Comparison of ENCODE assay signal across 8 cellular contexts in genomic region chr11:16738949-16739262, GRCh38. TPM values are rescaled to one million over a fixed set of nuclear protein-coding genes. Genes with fewer than 3 reads are reported as not detected.
DNase-seq lines count a peak whose midpoint lies in the region; ATAC-seq and TF ChIP-seq lines count a peak whose summit lies in the region.

No MANE protein-coding gene starts in this region.

- no peaks in the 10 kb centered on the region for H3K27me3 ChIP-seq in vagina

- H3K4me1 ChIP-seq in vagina = peaks cover 47% of the 10 kb centered on the region

- intact Hi-C loops in activated CD8-positive, alpha-beta T cell treated with anti-CD3 and anti-CD28 coated beads for 36 hours (cut with micrococcal nuclease) = no loop called here
- intact Hi-C loops in lower leg skin (cut with DNase I; ENCODE audit: low total_unique reads) = no loop called here
- intact Hi-C loops in vagina (cut with DNase I) = no loop called here

- peak overlapping the region; percentile 54 for H3K4me3 ChIP-seq in lower leg skin (ENCODE audit: low read depth, poor library complexity, severe bottlenecking)
- H3K4me3 ChIP-seq in vagina = peak overlapping the region; percentile 77 to 83

- CTCF ChIA-PET in activated CD8-positive, alpha-beta T cell treated with anti-CD3 and anti-CD28 coated beads for 36 hours (lab: Charles Lee) = interaction anchor here (1.7 kb wide), 1 partner anchor 11 kb away, joined by 5 read pairs; no protein-coding TSS in a partner anchor

- peak overlapping the region; percentile 89 for H3K27ac ChIP-seq in vagina

- POLR2A ChIA-PET in activated CD8-positive, alpha-beta T cell treated with anti-CD3 and anti-CD28 coated beads for 36 hours (lab: Charles Lee) = interaction anchor here (2.2 to 2.5 kb wide), 2 partner anchors 11 to 13 kb away, joined by 8 to 22 read pairs; no protein-coding TSS in a partner anchor

- H3K27ac Mint-ChIP-seq in activated CD8-positive, alpha-beta T cell treated with anti-CD3 and anti-CD28 coated beads for 36 hours = no peak overlapping the region

- H3K36me3 Mint-ChIP-seq in activated CD8-positive, alpha-beta T cell treated with anti-CD3 and anti-CD28 coated beads for 36 hours (ENCODE audit: low read depth) = peaks cover 13% of the 10 kb centered on the region

- H3K9me3 Mint-ChIP-seq in activated CD8-positive, alpha-beta T cell treated with anti-CD3 and anti-CD28 coated beads for 36 hours = no peaks in the 10 kb centered on the region

- WGBS in lower leg skin, 2 donors = 0 to 1% methylated on average over 14 of the region's 14 CpGs

- ATAC-seq in activated CD8-positive, alpha-beta T cell treated with anti-CD3 and anti-CD28 coated beads for 36 hours = peak; percentile 16

- TF ChIP-seq CTCF in activated CD8-positive, alpha-beta T cell treated with anti-CD3 and anti-CD28 coated beads for 36 hours (IDR thresholded peaks at IDR 0.05) = no peak
- TF ChIP-seq CTCF in lower leg skin (IDR thresholded peaks at IDR 0.05) (no peak), vagina (IDR thresholded peaks at IDR 0.05) (no peak)

- H3K36me3 ChIP-seq in vagina = no peaks in the 10 kb centered on the region

- TF ChIP-seq POLR2A in lower leg skin (IDR thresholded peaks at IDR 0.05) (no peak), vagina (IDR thresholded peaks at IDR 0.05) (no peak)

- H3K4me3 Mint-ChIP-seq in activated CD8-positive, alpha-beta T cell treated with anti-CD3 and anti-CD28 coated beads for 36 hours = no peak overlapping the region

- DNase-seq in stimulated activated CD4-positive, alpha-beta T cell treated with anti-CD3 and anti-CD28 coated beads, Interleukin-2, amount 100 ng/mL, for 4 hours (ENCODE audit: low read depth) = peak; percentile 24
- no peak for DNase-seq in stimulated activated CD4-positive, alpha-beta T cell treated with anti-CD3 and anti-CD28 coated beads, Interleukin-4, amount 100 ng/mL, for 24 hours
- DNase-seq in activated CD8-positive, alpha-beta T cell treated with anti-CD3 and anti-CD28 coated beads for 36 hours = peak; percentile 53
- DNase-seq in lower leg skin (ENCODE audit: low spot score in 2 of 2) = no peak
- no peak for DNase-seq in vagina (ENCODE audit: extremely low spot score in 2 of 2)
- DNase-seq in OCI-M1 (lab: John Stamatoyannopoulos, UW) = no peak
- no peak for DNase-seq in activated CD4-positive, alpha-beta T cell treated with anti-CD3 and anti-CD28 coated beads for 4 hours
- DNase-seq in GDM1 (lab: John Stamatoyannopoulos, UW) = no peak

- H3K9me3 ChIP-seq in vagina = no peaks in the 10 kb centered on the region

- no peaks in the 10 kb centered on the region for H3K27me3 Mint-ChIP-seq in activated CD8-positive, alpha-beta T cell treated with anti-CD3 and anti-CD28 coated beads for 36 hours

- H3K4me1 Mint-ChIP-seq in activated CD8-positive, alpha-beta T cell treated with anti-CD3 and anti-CD28 coated beads for 36 hours (ENCODE audit: low read depth) = peaks cover 30% of the 10 kb centered on the region

RNA-seq across cellular contexts. Expression of gene C11orf58, which starts 0.5 kb away (rescaled TPM):
- total RNA-seq in activated CD8-positive, alpha-beta T cell treated with anti-CD3 and anti-CD28 coated beads for 36 hours = 100 to 1,000 TPM; 114 to 133 TPM
- total RNA-seq in lower leg skin = 100 to 1,000 TPM; 109 to 168 (median 154) TPM
- 188 TPM for total RNA-seq in vagina

Comparison
In these comparisons a context has a peak if more than half of its experiments do, and no peak if none do; other contexts are left out.
1. DNase-seq: peak in stimulated activated CD4-positive, alpha-beta T cell treated with anti-CD3 and anti-CD28 coated beads, Interleukin-2, amount 100 ng/mL, for 4 hours (single experiment) and activated CD8-positive, alpha-beta T cell treated with anti-CD3 and anti-CD28 coated beads for 36 hours (single experiment); none in stimulated activated CD4-positive, alpha-beta T cell treated with anti-CD3 and anti-CD28 coated beads, Interleukin-4, amount 100 ng/mL, for 24 hours (single experiment), lower leg skin (0 of 2), vagina (0 of 2), OCI-M1 (single experiment), activated CD4-positive, alpha-beta T cell treated with anti-CD3 and anti-CD28 coated beads for 4 hours (0 of 2) and GDM1 (single experiment).